24 cellular contexts compared by ENCODE assay signal in genomic region chr7:84136336-84136735, GRCh38. TPM values are rescaled to one million over a fixed set of nuclear protein-coding genes. Genes with fewer than 3 reads are reported as not detected.
DNase-seq lines count a peak whose midpoint lies in the region; ATAC-seq and TF ChIP-seq lines count a peak whose summit lies in the region.
"Had no signal": no experiment of that assay in that cellular context is flagged by ENCODE, and none has a peak within 500 bp of the region (broad histone marks: within the 10 kb centered on the region; RNA-seq: fewer than 3 reads in every experiment).

No MANE protein-coding gene starts in this region.

- H3K36me3 ChIP-seq in A673 (ENCODE audit: insufficient read depth, low read length, poor library complexity, severe bottlenecking) (no peaks in the 10 kb centered on the region), HUES64 (ENCODE audit: insufficient read depth, low read length) (peaks cover 18% of the 10 kb centered on the region)
- H3K36me3 ChIP-seq: BLaER1 treated with 17β-estradiol and CSF1 and Interleukin-3, amounts not matched to agents 10 nM and 100 nM; SJSA1 had no signal

- WGBS in HUES64 = 77% methylated on average over 3 of the region's 3 CpGs

- CTCF ChIA-PET in A673 (lab: Charles Lee) = interaction anchor here (0.9 to 1.0 kb wide), 2 partner anchors 35 to 53 kb away, joined by 3 to 4 read pairs; no protein-coding TSS in a partner anchor
- CTCF ChIA-PET in RWPE1 (lab: Yijun Ruan, JAX) = no interaction called here

- H3K4me1 ChIP-seq in A673 (ENCODE audit: insufficient read depth, low read length, poor library complexity, severe bottlenecking) (peaks cover 54% of the 10 kb centered on the region), HUES64 (ENCODE audit: insufficient read depth, low read length) (peaks cover 27% of the 10 kb centered on the region; the same call in 1 of the 2 replicates)
- H3K4me1 ChIP-seq: BLaER1 treated with 17β-estradiol and CSF1 and Interleukin-3, amounts not matched to agents 10 nM and 100 nM had no signal

- peak; percentile 93 for DNase-seq in A673 (ENCODE audit: low spot score)
- peak; percentile 57 for DNase-seq in dermis blood vessel endothelial cell
- peak; percentile 11 for DNase-seq in iPS-NIHi7 (ENCODE audit: extremely low spot score)
- DNase-seq in KBM-7 = no peak
- no peak for DNase-seq in NCI-H226
- DNase-seq in RWPE1 (ENCODE audit: low spot score) = no peak
- DNase-seq: CD4-positive, alpha-beta T cell; GM23248; HCEC 1CT; MV-4-11; NCI-H1105; NCI-H146; NCI-H1930; NCI-H2107; NCI-H774; PC-9; Right ventricle myocardium superior had no signal

- BruUV-seq in A673 (replicated peaks; lab: Mats Ljungman, UMichigan) = no TSS peak

- H3K4me3 ChIP-seq in A673 (ENCODE audit: low read depth, low read length, poor library complexity, severe bottlenecking) (no peak overlapping the region), HUES64 (ENCODE audit: low read length) (no peak overlapping the region)
- H3K4me3 ChIP-seq: BLaER1 treated with 17β-estradiol and CSF1 and Interleukin-3, amounts not matched to agents 10 nM and 100 nM; GM23248; K562; PC-9; SJSA1 had no signal

- ATAC-seq in HG02798 (IDR thresholded peaks at IDR 0.05; ENCODE audit: poor library complexity, unreplicated experiment) = no peak
- ATAC-seq: HepG2, K562 had no signal

- in situ Hi-C loops in KBM-7 (cut with MboI; ENCODE audit: low pct_unique_long_range_greater_than_20kb, low sequenced_read_pairs) = no loop called here

- H3K9me3 ChIP-seq in A673 (ENCODE audit: low read depth, low read length, poor library complexity, severe bottlenecking) (no peaks in the 10 kb centered on the region), HUES64 (ENCODE audit: insufficient read depth, low read depth, low read length) (no peaks in the 10 kb centered on the region)
- H3K9me3 ChIP-seq: BLaER1 treated with 17β-estradiol and CSF1 and Interleukin-3, amounts not matched to agents 10 nM and 100 nM; SJSA1 had no signal

- H3K27me3 ChIP-seq in A673 (replicated peaks; ENCODE audit: insufficient read depth, low read depth, low read length, poor library complexity) (no peaks in the 10 kb centered on the region), HUES64 (ENCODE audit: insufficient read depth, low read length) (no peaks in the 10 kb centered on the region)
- H3K27me3 ChIP-seq: BLaER1 treated with 17β-estradiol and CSF1 and Interleukin-3, amounts not matched to agents 10 nM and 100 nM; SJSA1 had no signal

- TF ChIP-seq CTCF in A673 (conservative IDR thresholded peaks at IDR 0.05; ENCODE audit: low read depth, low read length) = no peak
- TF ChIP-seq CTCF in RWPE1 (conservative IDR thresholded peaks at IDR 0.05; ENCODE audit: low read depth) = no peak

- no peak overlapping the region for H3K9ac ChIP-seq in HUES64 (ENCODE audit: low read depth, low read length)
- H3K9ac ChIP-seq: BLaER1 treated with 17β-estradiol and CSF1 and Interleukin-3, amounts not matched to agents 10 nM and 100 nM; GM23248 had no signal

- intact Hi-C loops in A673 (cut with micrococcal nuclease; ENCODE audit: unreplicated experiment) = loop anchor here (1.0 to 10.0 kb wide), 4 partner anchors 66 to 886 kb away; no protein-coding TSS in a partner anchor

- POLR2A ChIA-PET in A673 (lab: Charles Lee; ENCODE audit: low non-redundant PET) (interaction anchor here (0.6 to 1.1 kb wide), 4 partner anchors 76 to 166 kb away, joined by 3 to 6 read pairs (median 5); no protein-coding TSS in a partner anchor), RWPE1 (lab: Yijun Ruan, JAX; ENCODE audit: low non-redundant PET) (no interaction called here)

- H3K27ac ChIP-seq in A673 (ENCODE audit: low read depth, low read length, poor library complexity, severe bottlenecking) = peak overlapping the region; percentile 94
- H3K27ac ChIP-seq in HUES64 (ENCODE audit: low read depth, low read length) = peak overlapping the region; percentile 24; the same call in 1 of the 2 replicates
- no peak overlapping the region for H3K27ac ChIP-seq in RWPE1
- H3K27ac ChIP-seq: BLaER1 treated with 17β-estradiol and CSF1 and Interleukin-3, amounts not matched to agents 10 nM and 100 nM; GM23248; HL-60; PC-9; SJSA1 had no signal

RNA-seq across cellular contexts. Expression of gene SEMA3A, which starts 58.3 kb away (rescaled TPM):
- total RNA-seq in A673 (2021) (22.8 and 26.9 TPM in 2 replicates), dermis blood vessel endothelial cell (80.2 and 109 TPM in 2 replicates)
- polyA plus RNA-seq in HUES64 (2013, experiment 1 of 2) = 29.0 TPM
- 30.4 TPM for polyA plus RNA-seq in HUES64 (2013, experiment 2 of 2)

Comparison
In these comparisons a context has a peak if more than half of its experiments do, and no peak if none do; other contexts are left out.
1. DNase-seq: peak in A673 (single experiment), dermis blood vessel endothelial cell (single experiment) and iPS-NIHi7 (single experiment); none in KBM-7 (single experiment), NCI-H226 (single experiment) and RWPE1 (single experiment).